1 cellular context compared by ENCODE assay signal in the genomic region with DNA sequence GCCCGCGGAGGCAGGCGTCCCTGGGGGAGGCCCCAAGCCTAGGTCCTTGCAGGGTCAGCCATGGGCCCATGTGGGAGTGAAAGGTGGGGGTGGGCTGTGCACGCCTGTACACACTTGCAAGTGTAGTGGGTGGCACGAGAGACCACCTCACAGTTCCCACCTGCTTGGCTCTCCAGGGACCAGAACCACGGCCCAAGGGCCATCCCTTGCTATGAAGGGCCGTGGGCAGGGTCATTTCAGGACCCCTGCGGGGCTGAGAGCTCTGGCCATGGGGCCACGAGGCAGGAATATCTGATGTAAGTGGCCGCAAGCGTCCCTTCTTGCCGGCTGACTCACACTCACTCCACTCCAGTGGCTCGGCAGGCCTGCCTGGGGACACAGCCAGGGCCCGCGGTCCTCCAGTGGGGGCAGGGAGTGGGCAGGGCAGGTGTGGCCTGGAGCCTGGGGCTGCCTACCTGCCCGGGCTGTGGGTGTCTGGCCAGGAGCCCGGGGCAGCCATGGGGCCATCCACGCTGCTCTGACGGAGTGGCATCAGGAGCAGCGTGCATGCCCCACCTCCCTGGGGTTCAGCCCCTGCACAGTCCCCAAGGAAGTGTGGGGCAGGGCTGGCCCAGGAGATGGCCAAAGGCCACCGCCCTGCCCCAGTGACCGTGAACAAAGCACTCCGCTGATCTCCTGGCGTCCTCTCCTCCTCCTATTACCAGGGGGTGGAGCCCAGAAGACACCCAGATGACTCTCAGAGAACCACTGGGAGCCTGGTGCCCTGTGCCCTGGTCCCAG.
A peak's percentile ranks its signal among the peaks of the same experiment; 100 is the strongest.
TF ChIP-seq lines count a peak whose summit lies in the region.

No MANE protein-coding gene starts in this region.

TF ChIP-seq in K562, 482 proteins besides CTCF, POLR2A, EP300 and RAD21 (continued from another document and continues in another):
- TF ChIP-seq, protein P1, sequence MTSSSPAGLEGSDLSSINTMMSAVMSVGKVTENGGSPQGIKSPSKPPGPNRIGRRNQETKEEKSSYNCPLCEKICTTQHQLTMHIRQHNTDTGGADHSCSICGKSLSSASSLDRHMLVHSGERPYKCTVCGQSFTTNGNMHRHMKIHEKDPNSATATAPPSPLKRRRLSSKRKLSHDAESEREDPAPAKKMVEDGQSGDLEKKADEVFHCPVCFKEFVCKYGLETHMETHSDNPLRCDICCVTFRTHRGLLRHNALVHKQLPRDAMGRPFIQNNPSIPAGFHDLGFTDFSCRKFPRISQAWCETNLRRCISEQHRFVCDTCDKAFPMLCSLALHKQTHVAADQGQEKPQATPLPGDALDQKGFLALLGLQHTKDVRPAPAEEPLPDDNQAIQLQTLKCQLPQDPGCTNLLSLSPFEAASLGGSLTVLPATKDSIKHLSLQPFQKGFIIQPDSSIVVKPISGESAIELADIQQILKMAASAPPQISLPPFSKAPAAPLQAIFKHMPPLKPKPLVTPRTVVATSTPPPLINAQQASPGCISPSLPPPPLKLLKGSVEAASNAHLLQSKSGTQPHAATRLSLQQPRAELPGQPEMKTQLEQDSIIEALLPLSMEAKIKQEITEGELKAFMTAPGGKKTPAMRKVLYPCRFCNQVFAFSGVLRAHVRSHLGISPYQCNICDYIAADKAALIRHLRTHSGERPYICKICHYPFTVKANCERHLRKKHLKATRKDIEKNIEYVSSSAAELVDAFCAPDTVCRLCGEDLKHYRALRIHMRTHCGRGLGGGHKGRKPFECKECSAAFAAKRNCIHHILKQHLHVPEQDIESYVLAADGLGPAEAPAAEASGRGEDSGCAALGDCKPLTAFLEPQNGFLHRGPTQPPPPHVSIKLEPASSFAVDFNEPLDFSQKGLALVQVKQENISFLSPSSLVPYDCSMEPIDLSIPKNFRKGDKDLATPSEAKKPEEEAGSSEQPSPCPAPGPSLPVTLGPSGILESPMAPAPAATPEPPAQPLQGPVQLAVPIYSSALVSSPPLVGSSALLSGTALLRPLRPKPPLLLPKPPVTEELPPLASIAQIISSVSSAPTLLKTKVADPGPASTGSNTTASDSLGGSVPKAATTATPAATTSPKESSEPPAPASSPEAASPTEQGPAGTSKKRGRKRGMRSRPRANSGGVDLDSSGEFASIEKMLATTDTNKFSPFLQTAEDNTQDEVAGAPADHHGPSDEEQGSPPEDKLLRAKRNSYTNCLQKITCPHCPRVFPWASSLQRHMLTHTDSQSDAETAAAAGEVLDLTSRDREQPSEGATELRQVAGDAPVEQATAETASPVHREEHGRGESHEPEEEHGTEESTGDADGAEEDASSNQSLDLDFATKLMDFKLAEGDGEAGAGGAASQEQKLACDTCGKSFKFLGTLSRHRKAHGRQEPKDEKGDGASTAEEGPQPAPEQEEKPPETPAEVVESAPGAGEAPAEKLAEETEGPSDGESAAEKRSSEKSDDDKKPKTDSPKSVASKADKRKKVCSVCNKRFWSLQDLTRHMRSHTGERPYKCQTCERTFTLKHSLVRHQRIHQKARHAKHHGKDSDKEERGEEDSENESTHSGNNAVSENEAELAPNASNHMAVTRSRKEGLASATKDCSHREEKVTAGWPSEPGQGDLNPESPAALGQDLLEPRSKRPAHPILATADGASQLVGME (CRISPR knock-in tag; IDR thresholded peaks at IDR 0.05): peak; percentile 62; the same call in 1 of the 2 replicates
- TF ChIP-seq CREM (IDR thresholded peaks at IDR 0.05; ENCODE audit: low read depth) (0 out of 2 replicates have a peak, but pooled peaks have one; percentile 27), GABPB2 (CRISPR knock-in tag; conservative IDR thresholded peaks at IDR 0.05) (no peak), STAG1 (CRISPR knock-in tag; IDR thresholded peaks at IDR 0.05; ENCODE audit: borderline replicate concordance) (peak; percentile 36; the same call in 1 of the 2 replicates), MAFG (tag; conservative IDR thresholded peaks at IDR 0.05) (no peak; the same call in 1 of the 2 replicates), ELF1 (tag; IDR thresholded peaks at IDR 0.05) (peak; percentile 44; the same call in 1 of the 2 replicates), NCOA1 (IDR thresholded peaks at IDR 0.05; ENCODE audit: low read depth) (peak; percentile 78), KDM4B (IDR thresholded peaks at IDR 0.05; ENCODE audit: borderline replicate concordance in 2 of 2, low read depth in 1 of 2) (0 out of 4 replicates have a peak, but pooled peaks of 1 of the 2 experiments have one; percentile 59), CBX1 (IDR thresholded peaks at IDR 0.05; ENCODE audit: low read depth) (peak; percentile 67), MIER1 (IDR thresholded peaks at IDR 0.05; ENCODE audit: low read depth) (no peak), PTBP1 (IDR thresholded peaks at IDR 0.05; ENCODE audit: low read depth, low read length) (no peak), SIN3B (IDR thresholded peaks at IDR 0.05; ENCODE audit: low read depth) (no peak; the same call in 1 of the 2 replicates), ZBTB7A (IDR thresholded peaks at IDR 0.05; ENCODE audit: borderline replicate concordance, control insufficient read depth, low read depth, low read length) (peak; percentile 97), ZBTB8A (IDR thresholded peaks at IDR 0.05; ENCODE audit: partially characterized antibody) (no peak), RCOR1 (IDR thresholded peaks at IDR 0.05; ENCODE audit: borderline replicate concordance in 1 of 2, low read depth in 2 of 2, low read length in 2 of 2) (0 out of 4 replicates have a peak, but pooled peaks of 1 of the 2 experiments have one; percentile 42)
- TF ChIP-seq, protein P2, sequence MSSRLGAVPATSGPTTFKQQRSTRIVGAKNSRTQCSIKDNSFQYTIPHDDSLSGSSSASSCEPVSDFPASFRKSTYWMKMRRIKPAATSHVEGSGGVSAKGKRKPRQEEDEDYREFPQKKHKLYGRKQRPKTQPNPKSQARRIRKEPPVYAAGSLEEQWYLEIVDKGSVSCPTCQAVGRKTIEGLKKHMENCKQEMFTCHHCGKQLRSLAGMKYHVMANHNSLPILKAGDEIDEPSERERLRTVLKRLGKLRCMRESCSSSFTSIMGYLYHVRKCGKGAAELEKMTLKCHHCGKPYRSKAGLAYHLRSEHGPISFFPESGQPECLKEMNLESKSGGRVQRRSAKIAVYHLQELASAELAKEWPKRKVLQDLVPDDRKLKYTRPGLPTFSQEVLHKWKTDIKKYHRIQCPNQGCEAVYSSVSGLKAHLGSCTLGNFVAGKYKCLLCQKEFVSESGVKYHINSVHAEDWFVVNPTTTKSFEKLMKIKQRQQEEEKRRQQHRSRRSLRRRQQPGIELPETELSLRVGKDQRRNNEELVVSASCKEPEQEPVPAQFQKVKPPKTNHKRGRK (tag; IDR thresholded peaks at IDR 0.05): no peak
- TF ChIP-seq, protein P3, sequence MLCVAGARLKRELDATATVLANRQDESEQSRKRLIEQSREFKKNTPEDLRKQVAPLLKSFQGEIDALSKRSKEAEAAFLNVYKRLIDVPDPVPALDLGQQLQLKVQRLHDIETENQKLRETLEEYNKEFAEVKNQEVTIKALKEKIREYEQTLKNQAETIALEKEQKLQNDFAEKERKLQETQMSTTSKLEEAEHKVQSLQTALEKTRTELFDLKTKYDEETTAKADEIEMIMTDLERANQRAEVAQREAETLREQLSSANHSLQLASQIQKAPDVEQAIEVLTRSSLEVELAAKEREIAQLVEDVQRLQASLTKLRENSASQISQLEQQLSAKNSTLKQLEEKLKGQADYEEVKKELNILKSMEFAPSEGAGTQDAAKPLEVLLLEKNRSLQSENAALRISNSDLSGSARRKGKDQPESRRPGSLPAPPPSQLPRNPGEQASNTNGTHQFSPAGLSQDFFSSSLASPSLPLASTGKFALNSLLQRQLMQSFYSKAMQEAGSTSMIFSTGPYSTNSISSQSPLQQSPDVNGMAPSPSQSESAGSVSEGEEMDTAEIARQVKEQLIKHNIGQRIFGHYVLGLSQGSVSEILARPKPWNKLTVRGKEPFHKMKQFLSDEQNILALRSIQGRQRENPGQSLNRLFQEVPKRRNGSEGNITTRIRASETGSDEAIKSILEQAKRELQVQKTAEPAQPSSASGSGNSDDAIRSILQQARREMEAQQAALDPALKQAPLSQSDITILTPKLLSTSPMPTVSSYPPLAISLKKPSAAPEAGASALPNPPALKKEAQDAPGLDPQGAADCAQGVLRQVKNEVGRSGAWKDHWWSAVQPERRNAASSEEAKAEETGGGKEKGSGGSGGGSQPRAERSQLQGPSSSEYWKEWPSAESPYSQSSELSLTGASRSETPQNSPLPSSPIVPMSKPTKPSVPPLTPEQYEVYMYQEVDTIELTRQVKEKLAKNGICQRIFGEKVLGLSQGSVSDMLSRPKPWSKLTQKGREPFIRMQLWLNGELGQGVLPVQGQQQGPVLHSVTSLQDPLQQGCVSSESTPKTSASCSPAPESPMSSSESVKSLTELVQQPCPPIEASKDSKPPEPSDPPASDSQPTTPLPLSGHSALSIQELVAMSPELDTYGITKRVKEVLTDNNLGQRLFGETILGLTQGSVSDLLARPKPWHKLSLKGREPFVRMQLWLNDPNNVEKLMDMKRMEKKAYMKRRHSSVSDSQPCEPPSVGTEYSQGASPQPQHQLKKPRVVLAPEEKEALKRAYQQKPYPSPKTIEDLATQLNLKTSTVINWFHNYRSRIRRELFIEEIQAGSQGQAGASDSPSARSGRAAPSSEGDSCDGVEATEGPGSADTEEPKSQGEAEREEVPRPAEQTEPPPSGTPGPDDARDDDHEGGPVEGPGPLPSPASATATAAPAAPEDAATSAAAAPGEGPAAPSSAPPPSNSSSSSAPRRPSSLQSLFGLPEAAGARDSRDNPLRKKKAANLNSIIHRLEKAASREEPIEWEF (CRISPR knock-in tag; IDR thresholded peaks at IDR 0.05): peak; percentile 78
- TF ChIP-seq, protein P4, sequence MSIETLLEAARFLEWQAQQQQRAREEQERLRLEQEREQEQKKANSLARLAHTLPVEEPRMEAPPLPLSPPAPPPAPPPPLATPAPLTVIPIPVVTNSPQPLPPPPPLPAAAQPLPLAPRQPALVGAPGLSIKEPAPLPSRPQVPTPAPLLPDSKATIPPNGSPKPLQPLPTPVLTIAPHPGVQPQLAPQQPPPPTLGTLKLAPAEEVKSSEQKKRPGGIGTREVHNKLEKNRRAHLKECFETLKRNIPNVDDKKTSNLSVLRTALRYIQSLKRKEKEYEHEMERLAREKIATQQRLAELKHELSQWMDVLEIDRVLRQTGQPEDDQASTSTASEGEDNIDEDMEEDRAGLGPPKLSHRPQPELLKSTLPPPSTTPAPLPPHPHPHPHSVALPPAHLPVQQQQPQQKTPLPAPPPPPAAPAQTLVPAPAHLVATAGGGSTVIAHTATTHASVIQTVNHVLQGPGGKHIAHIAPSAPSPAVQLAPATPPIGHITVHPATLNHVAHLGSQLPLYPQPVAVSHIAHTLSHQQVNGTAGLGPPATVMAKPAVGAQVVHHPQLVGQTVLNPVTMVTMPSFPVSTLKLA (conservative IDR thresholded peaks at IDR 0.05): peak; percentile 78 to 85
- TF ChIP-seq, protein P5, sequence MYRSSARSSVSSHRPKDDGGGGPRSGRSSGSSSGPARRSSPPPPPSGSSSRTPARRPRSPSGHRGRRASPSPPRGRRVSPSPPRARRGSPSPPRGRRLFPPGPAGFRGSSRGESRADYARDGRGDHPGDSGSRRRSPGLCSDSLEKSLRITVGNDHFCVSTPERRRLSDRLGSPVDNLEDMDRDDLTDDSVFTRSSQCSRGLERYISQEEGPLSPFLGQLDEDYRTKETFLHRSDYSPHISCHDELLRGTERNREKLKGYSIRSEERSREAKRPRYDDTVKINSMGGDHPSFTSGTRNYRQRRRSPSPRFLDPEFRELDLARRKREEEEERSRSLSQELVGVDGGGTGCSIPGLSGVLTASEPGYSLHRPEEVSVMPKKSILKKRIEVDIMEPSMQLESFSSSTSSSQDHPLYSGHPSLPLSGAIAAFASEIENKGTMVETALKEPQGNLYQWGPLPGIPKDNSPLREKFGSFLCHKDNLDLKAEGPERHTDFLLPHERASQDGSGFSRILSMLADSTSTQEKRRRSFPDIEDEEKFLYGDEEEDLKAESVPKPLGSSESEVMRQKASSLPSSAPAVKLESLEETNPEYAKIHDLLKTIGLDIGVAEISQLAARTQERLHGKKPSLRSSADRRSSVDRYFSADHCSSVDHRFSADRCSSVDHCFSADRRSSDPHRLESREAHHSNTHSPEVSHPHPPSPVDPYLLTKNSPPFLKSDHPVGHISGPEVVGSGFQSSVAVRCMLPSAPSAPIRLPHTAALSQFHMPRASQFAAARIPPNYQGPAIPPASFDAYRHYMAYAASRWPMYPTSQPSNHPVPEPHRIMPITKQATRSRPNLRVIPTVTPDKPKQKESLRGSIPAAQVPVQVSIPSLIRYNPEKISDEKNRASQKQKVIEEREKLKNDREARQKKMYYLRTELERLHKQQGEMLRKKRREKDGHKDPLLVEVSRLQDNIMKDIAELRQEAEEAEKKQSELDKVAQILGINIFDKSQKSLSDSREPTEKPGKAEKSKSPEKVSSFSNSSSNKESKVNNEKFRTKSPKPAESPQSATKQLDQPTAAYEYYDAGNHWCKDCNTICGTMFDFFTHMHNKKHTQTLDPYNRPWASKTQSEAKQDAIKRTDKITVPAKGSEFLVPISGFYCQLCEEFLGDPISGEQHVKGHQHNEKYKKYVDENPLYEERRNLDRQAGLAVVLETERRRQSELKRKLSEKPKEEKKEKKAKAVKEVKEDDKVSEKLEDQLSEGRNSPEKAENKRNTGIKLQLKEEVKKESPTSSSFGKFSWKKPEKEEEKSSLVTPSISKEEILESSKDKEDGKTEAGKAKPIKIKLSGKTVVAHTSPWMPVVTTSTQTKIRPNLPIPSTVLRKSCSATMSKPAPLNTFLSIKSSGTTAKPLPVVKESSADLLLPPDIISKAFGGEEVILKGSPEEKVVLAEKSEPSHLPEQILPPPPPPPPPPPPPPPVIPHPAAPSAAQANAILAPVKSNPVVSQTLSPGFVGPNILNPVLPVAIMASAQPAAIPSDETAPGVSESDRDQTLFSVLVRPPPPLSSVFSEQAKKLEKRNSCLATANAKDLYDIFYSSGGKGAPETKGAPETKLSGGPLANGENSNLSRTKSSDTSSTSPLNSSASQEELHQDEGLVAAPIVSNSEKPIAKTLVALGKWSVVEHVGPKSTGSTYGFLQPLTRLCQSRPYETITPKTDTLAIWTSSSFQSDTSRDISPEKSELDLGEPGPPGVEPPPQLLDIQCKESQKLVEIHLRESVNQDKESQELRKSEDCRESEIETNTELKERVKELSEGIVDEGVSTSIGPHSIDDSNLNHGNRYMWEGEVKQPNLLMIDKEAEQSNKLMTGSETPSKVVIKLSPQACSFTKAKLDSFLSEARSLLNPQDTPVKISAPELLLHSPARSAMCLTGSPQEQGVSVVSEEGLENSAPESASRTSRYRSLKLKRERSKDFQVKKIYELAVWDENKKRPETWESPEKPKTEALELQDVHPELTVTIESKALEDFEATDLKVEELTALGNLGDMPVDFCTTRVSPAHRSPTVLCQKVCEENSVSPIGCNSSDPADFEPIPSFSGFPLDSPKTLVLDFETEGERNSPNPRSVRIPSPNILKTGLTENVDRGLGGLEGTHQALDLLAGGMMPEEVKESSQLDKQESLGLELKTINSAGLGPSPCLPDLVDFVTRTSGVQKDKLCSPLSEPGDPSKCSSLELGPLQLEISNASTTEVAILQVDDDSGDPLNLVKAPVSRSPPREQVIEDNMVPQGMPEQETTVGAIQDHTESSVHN (IDR thresholded peaks at IDR 0.05; ENCODE audit: borderline replicate concordance in 1 of 2, low read depth in 1 of 2): no peak; a peak in 1 of 4 replicates
- TF ChIP-seq, protein P6, sequence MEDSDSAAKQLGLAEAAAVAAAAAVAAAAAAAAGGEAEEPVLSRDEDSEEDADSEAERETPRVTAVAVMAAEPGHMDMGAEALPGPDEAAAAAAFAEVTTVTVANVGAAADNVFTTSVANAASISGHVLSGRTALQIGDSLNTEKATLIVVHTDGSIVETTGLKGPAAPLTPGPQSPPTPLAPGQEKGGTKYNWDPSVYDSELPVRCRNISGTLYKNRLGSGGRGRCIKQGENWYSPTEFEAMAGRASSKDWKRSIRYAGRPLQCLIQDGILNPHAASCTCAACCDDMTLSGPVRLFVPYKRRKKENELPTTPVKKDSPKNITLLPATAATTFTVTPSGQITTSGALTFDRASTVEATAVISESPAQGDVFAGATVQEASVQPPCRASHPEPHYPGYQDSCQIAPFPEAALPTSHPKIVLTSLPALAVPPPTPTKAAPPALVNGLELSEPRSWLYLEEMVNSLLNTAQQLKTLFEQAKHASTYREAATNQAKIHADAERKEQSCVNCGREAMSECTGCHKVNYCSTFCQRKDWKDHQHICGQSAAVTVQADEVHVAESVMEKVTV (CRISPR knock-in tag; IDR thresholded peaks at IDR 0.05): no peak
